ENCODE assay signal across 21 cellular contexts in the genomic region with DNA sequence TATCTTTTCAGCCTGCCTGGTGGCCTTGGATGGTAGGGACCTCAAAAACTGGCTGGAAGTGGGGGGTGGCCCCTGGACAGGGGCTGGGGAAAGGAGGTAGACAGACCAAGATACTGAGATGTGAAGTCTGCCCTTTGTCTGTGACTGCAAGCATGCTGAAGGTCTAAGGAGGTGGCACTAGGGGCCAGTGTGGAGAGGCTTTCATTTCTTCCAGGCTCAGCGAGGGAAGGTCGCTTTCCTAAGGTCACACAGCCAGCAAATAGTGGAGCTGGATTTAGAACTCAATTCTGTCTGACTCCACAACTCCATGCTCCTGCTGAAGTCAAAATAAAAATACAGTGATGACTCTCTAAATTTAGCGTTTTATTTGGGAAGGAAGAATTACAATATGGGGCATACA. TPM values are rescaled to one million over a fixed set of nuclear protein-coding genes. Genes with fewer than 3 reads are reported as not detected.
"Had no signal": no experiment of that assay in that cellular context is flagged by ENCODE, and none has a peak within 500 bp of the region (broad histone marks: within the 10 kb centered on the region; RNA-seq: fewer than 3 reads in every experiment).

No MANE protein-coding gene starts in this region.

- H3K4me3 ChIP-seq: adrenal gland, ascending aorta, esophagus muscularis mucosa, gastroesophageal sphincter, pancreas, psoas muscle, right atrium auricular region, upper lobe of left lung had no signal

- H3K27ac ChIP-seq: ascending aorta, esophagus muscularis mucosa, gastroesophageal sphincter, pancreas, psoas muscle, right atrium auricular region, upper lobe of left lung, VCaP had no signal

- H3K4me1 Mint-ChIP-seq: nephron had no signal

- DNase-seq: activated CD4-positive, alpha-beta T cell treated with anti-CD3 and anti-CD28 coated beads for 1 hour; activated T-cell treated with anti-CD3 and anti-CD28 coated beads, Interleukin-2, amount 50 U/mL, for 1 hour; adrenal gland; central memory CD4-positive, alpha-beta T cell; effector memory CD8-positive, alpha-beta T cell; hypothalamus; pancreas; stimulated activated CD4-positive, alpha-beta T cell treated with anti-CD3 and anti-CD28 coated beads, Interleukin-4, amount 100 ng/mL, for 4 hours; stimulated activated naive CD8-positive, alpha-beta T cell treated with anti-CD3 and anti-CD28 coated beads, Interleukin-15, Interleukin-2, amounts not matched to agents 100 U/mL and 50 U/mL, for 24 hours; T-helper 2 cell; upper lobe of left lung had no signal

- H3K27ac Mint-ChIP-seq: activated naive CD8-positive, alpha-beta T cell; activated T-helper 17 cell treated with anti-CD3 and anti-CD28 coated beads, Interleukin-2, amount 50 U/mL, for 72 hours; nephron had no signal

- H3K36me3 Mint-ChIP-seq: activated naive CD8-positive, alpha-beta T cell had no signal

- H3K9me3 ChIP-seq: adrenal gland, ascending aorta, esophagus muscularis mucosa, gastroesophageal sphincter, pancreas, psoas muscle, right atrium auricular region, upper lobe of left lung had no signal

- H3K9me3 Mint-ChIP-seq: activated T-helper 17 cell treated with anti-CD3 and anti-CD28 coated beads, Interleukin-2, amount 50 U/mL, for 72 hours; effector memory CD8-positive, alpha-beta T cell; nephron had no signal

- H3K27me3 ChIP-seq: adrenal gland, ascending aorta, pancreas, right atrium auricular region, upper lobe of left lung had no signal

- H3K4me1 ChIP-seq: ascending aorta, esophagus muscularis mucosa, gastroesophageal sphincter, pancreas, psoas muscle, right atrium auricular region, upper lobe of left lung had no signal

- H3K27me3 Mint-ChIP-seq: activated naive CD8-positive, alpha-beta T cell had no signal

- H3K4me3 Mint-ChIP-seq: activated naive CD8-positive, alpha-beta T cell; activated T-helper 17 cell treated with anti-CD3 and anti-CD28 coated beads, Interleukin-2, amount 50 U/mL, for 72 hours; effector memory CD8-positive, alpha-beta T cell; nephron had no signal

- ATAC-seq: activated T-helper 17 cell treated with anti-CD3 and anti-CD28 coated beads, Interleukin-2, amount 50 U/mL, for 72 hours; effector memory CD8-positive, alpha-beta T cell; gastroesophageal sphincter; pancreas; psoas muscle; stimulated activated naive CD8-positive, alpha-beta T cell treated with anti-CD3 and anti-CD28 coated beads, Interleukin-15, Interleukin-2, amounts not matched to agents 100 U/mL and 50 U/mL, for 24 hours had no signal

- H3K36me3 ChIP-seq: adrenal gland, ascending aorta, esophagus muscularis mucosa, gastroesophageal sphincter, pancreas, right atrium auricular region, upper lobe of left lung had no signal

RNA-seq across cellular contexts. Expression of a gene that starts 56.6 kb away (rescaled TPM):
- total RNA-seq: activated T-helper 17 cell treated with anti-CD3 and anti-CD28 coated beads, Interleukin-2, amount 50 U/mL, for 72 hours; dermis microvascular lymphatic vessel endothelial cell had no signal
